Comparison of ENCODE assay signal across 13 cellular contexts in the genomic region with DNA sequence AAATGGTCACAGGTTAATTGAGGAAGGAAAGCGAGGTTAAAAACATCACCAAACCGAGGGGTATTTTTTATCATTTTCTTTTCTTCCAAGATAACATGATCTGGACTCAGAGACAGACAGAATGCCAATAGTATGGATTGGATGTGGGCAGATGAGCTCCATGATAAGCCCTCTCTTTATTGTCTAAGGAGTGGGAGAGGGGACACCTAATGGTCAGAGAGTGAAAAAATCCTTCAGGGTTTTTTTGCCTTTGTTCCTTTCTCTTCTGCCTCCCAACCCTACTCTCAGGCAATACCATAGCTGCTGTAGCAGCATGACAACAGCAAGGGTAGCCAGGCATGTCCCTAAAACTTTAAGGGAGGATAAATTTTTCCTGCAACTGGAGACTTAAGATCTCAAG.
DNase-seq lines count a peak whose midpoint lies in the region; FAIRE-seq and TF ChIP-seq lines count a peak whose summit lies in the region.
"Had no signal": no experiment of that assay in that cellular context is flagged by ENCODE, and none has a peak within 500 bp of the region (broad histone marks: within the 10 kb centered on the region; RNA-seq: fewer than 3 reads in every experiment).

No MANE protein-coding gene starts in this region.

- no peak overlapping the region for H3K4me2 ChIP-seq in OCI-LY3 (ENCODE audit: low read length)

- peak; percentile 15 for DNase-seq in DMS53 treated with DMSO at 0.1 percent for 48 hours (lab: John Stamatoyannopoulos, UW; ENCODE audit: unreplicated experiment)
- no peak for DNase-seq in H54 (ENCODE audit: insufficient read length, low spot score)
- DNase-seq in iPS DF 4.7 (ENCODE audit: extremely low read depth, low spot score): peak; percentile 2
- no peak for DNase-seq in esophagus squamous epithelium (lab: John Stamatoyannopoulos, UW)
- no peak for DNase-seq in NCI-H345 (lab: John Stamatoyannopoulos, UW)
- no peak for DNase-seq in islet precursor cell
- DNase-seq in superior temporal gyrus (ENCODE audit: extremely low spot score): no peak
- DNase-seq: activated CD8-positive, alpha-beta memory T cell treated with anti-CD3 and anti-CD28 coated beads, Interleukin-2, amount 10 ng/mL, durations not matched to agents 7 days and 5 days; activated gamma-delta T cell treated with Interleukin-2 at 50 U/mL for 16 hours; H7; NCI-H2029 treated with DMSO at 0.1 percent for 48 hours had no signal

- H3K4me3 ChIP-seq in OCI-LY3 (ENCODE audit: low read length): no peak overlapping the region
- H3K4me3 ChIP-seq in esophagus squamous epithelium: no peak overlapping the region
- H3K4me3 ChIP-seq: K562 had no signal

- no peaks in the 10 kb centered on the region for H3K79me2 ChIP-seq in OCI-LY3 (ENCODE audit: low read length)

- H3K9me3 ChIP-seq in OCI-LY3 (ENCODE audit: insufficient read depth, low read length) (peaks cover 6% of the 10 kb centered on the region; the same call in 1 of the 2 replicates), esophagus squamous epithelium (no peaks in the 10 kb centered on the region)

- no peak overlapping the region for H3K9ac ChIP-seq in OCI-LY3 (ENCODE audit: low read length)

- intact Hi-C loops in esophagus squamous epithelium (cut with DNase I): no loop called here

- H3K4me1 ChIP-seq in OCI-LY3 (ENCODE audit: low read length) (peaks cover 11% of the 10 kb centered on the region), esophagus squamous epithelium (no peaks in the 10 kb centered on the region)

- TF ChIP-seq CTCF in OCI-LY3 (IDR thresholded peaks at IDR 0.05; ENCODE audit: low read depth, low read length) (peak; percentile 14; the same call in 1 of the 2 replicates), esophagus squamous epithelium (IDR thresholded peaks at IDR 0.05) (no peak)

- H3K27ac ChIP-seq in OCI-LY3 (ENCODE audit: low read length): no peak overlapping the region
- H3K27ac ChIP-seq in esophagus squamous epithelium: no peak overlapping the region

- WGBS in esophagus squamous epithelium, 2 donors: 88 to 95% methylated on average over 2 of the region's 2 CpGs

- peak; percentile 20 for FAIRE-seq in H54 (lab: Jason Lieb, UNC)
- FAIRE-seq: K562 had no signal

- no peak for TF ChIP-seq POLR2A in H54 (IDR thresholded peaks at IDR 0.05; ENCODE audit: low read depth, low read length)
- TF ChIP-seq POLR2A in esophagus squamous epithelium (IDR thresholded peaks at IDR 0.05): no peak

- H3K27me3 ChIP-seq in OCI-LY3 (ENCODE audit: low read depth, low read length) (no peaks in the 10 kb centered on the region), esophagus squamous epithelium (no peaks in the 10 kb centered on the region)

- no peaks in the 10 kb centered on the region for H4K20me1 ChIP-seq in OCI-LY3 (ENCODE audit: insufficient read depth, low read length)

- H3K36me3 ChIP-seq in OCI-LY3 (replicated peaks; ENCODE audit: low read depth, low read length) (no peaks in the 10 kb centered on the region), esophagus squamous epithelium (no peaks in the 10 kb centered on the region)

- H2AFZ ChIP-seq in OCI-LY3 (ENCODE audit: low read depth, low read length): no peak overlapping the region

Comparison
In these comparisons a context has a peak if more than half of its experiments do, and no peak if none do; other contexts are left out.
1. DNase-seq: peak in DMS53 treated with DMSO at 0.1 percent for 48 hours (single experiment) and iPS DF 4.7 (single experiment); none in H54 (single experiment), esophagus squamous epithelium (single experiment), NCI-H345 (single experiment), islet precursor cell (single experiment) and superior temporal gyrus (single experiment).